1 cellular context compared by ENCODE assay signal in the genomic region with DNA sequence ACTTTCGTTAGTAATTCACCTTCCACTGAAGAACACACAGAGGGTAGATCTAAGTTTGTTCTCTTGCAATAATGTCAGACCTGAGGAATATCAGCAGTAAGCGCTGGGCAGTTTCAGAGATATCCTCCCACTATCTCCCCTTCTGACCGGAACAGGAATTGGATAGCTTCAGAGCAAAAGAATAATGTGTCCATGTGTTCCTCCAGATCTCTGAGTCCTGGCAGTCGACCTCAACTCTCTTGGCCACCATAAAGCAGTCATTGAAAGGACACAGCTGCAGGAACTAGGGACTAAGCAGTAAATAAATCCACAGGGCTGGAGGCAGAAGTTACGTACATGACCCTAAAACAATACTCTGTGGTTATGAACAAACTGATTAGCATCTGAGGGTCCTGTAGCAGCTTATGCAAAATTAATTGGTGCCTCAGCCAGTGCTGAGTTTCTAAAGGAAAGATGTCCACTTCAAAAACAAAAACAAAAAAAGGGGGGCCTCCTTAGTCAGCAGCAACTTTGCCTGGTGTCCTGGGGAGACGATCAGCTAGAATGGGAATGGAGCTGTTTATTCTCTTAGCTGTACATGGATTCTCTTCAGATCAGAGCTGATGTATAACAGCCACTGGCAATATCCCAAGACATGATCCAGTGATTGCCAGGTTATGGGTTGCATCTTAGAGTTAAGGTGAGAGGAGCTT.
TF ChIP-seq lines count a peak whose summit lies in the region.

No MANE protein-coding gene starts in this region.

TF ChIP-seq in K562, 482 proteins besides CTCF, POLR2A, EP300 and RAD21 (continued from another document and continues in another):
- TF ChIP-seq, protein P1, sequence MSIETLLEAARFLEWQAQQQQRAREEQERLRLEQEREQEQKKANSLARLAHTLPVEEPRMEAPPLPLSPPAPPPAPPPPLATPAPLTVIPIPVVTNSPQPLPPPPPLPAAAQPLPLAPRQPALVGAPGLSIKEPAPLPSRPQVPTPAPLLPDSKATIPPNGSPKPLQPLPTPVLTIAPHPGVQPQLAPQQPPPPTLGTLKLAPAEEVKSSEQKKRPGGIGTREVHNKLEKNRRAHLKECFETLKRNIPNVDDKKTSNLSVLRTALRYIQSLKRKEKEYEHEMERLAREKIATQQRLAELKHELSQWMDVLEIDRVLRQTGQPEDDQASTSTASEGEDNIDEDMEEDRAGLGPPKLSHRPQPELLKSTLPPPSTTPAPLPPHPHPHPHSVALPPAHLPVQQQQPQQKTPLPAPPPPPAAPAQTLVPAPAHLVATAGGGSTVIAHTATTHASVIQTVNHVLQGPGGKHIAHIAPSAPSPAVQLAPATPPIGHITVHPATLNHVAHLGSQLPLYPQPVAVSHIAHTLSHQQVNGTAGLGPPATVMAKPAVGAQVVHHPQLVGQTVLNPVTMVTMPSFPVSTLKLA (conservative IDR thresholded peaks at IDR 0.05) = 0 out of 4 replicates have a peak, but pooled peaks of 1 of the 2 experiments have one; percentile 35
- TF ChIP-seq POLR3A (IDR thresholded peaks at IDR 0.05; ENCODE audit: borderline replicate concordance, extremely low read depth, insufficient read depth, insufficient read length) (no peak), BACH1 (tag; IDR thresholded peaks at IDR 0.05) (peak; percentile 66; the same call in 1 of the 2 replicates), ESRRA (IDR thresholded peaks at IDR 0.05; ENCODE audit: borderline replicate concordance, low read depth) (peak; percentile 11; the same call in 1 of the 2 replicates), ZBTB1 (CRISPR knock-in tag; IDR thresholded peaks at IDR 0.05; ENCODE audit: borderline replicate concordance, low read depth) (no peak), PRPF4 (IDR thresholded peaks at IDR 0.05; ENCODE audit: insufficient read depth, low read depth, low read length, poor library complexity, severe bottlenecking) (no peak), RCOR1 (IDR thresholded peaks at IDR 0.05; ENCODE audit: borderline replicate concordance in 1 of 2, low read depth in 2 of 2, low read length in 2 of 2) (peak in 1 of 2 experiments; percentile 43; a peak in 1 of 4 replicates), ZNF696 (CRISPR knock-in tag; conservative IDR thresholded peaks at IDR 0.05) (no peak), RB1 (IDR thresholded peaks at IDR 0.05; ENCODE audit: low read depth) (no peak), FOXK2 (conservative IDR thresholded peaks at IDR 0.05 in 1 of 2, IDR thresholded peaks at IDR 0.05 in 1 of 2; ENCODE audit: low read depth in 2 of 2) (peak in 1 of 2 experiments; percentile 57; a peak in 2 of 4 replicates), HDAC2 (IDR thresholded peaks at IDR 0.05) (no peak; the same call in 1 of the 2 replicates), NFE2L1 (tag; IDR thresholded peaks at IDR 0.05; ENCODE audit: borderline replicate concordance, low read depth) (no peak), NUFIP1 (IDR thresholded peaks at IDR 0.05; ENCODE audit: partially characterized antibody) (peak; percentile 33), MTF1 (CRISPR knock-in tag; IDR thresholded peaks at IDR 0.05; ENCODE audit: borderline replicate concordance) (no peak), TAF7 (tag; IDR thresholded peaks at IDR 0.05) (0 out of 2 replicates have a peak, but pooled peaks have one; percentile 28), SRF (CRISPR knock-in tag; IDR thresholded peaks at IDR 0.05) (no peak), ILF3 (IDR thresholded peaks at IDR 0.05; ENCODE audit: borderline replicate concordance) (no peak), NCOA2 (IDR thresholded peaks at IDR 0.05; ENCODE audit: partially characterized antibody in 2 of 2) (no peak), ZNF263 (CRISPR knock-in tag; IDR thresholded peaks at IDR 0.05; ENCODE audit: borderline replicate concordance) (no peak), ILK (tag; IDR thresholded peaks at IDR 0.05; ENCODE audit: borderline replicate concordance, low read depth) (no peak), MYBL2 (IDR thresholded peaks at IDR 0.05; ENCODE audit: low read depth) (no peak), MYBL2 (CRISPR knock-in tag; IDR thresholded peaks at IDR 0.05; ENCODE audit: borderline replicate concordance) (no peak), EZH2 (IDR thresholded peaks at IDR 0.05; ENCODE audit: borderline replicate concordance, low read depth, low read length) (no peak), L3MBTL2 (IDR thresholded peaks at IDR 0.05) (peak; percentile 92), ZNF830 (CRISPR knock-in tag; IDR thresholded peaks at IDR 0.05) (no peak), FOXK1 (CRISPR knock-in tag; IDR thresholded peaks at IDR 0.05; ENCODE audit: borderline replicate concordance) (no peak), TAL1 (IDR thresholded peaks at IDR 0.05) (peak; percentile 33; the same call in 1 of the 2 replicates), FOXJ3 (CRISPR knock-in tag; IDR thresholded peaks at IDR 0.05) (no peak), BRCA1 (IDR thresholded peaks at IDR 0.05) (no peak), BRCA1 (CRISPR knock-in tag; IDR thresholded peaks at IDR 0.05) (no peak), NR2C2 (CRISPR knock-in tag; IDR thresholded peaks at IDR 0.05) (no peak), NR2C2 (tag; IDR thresholded peaks at IDR 0.05) (peak; percentile 57; the same call in 1 of the 2 replicates), PML (IDR thresholded peaks at IDR 0.05; ENCODE audit: low read length) (no peak), EWSR1 (IDR thresholded peaks at IDR 0.05; ENCODE audit: borderline replicate concordance, low read depth, partially characterized antibody) (no peak), PTBP1 (IDR thresholded peaks at IDR 0.05; ENCODE audit: low read depth, low read length) (no peak), DNMT1 (IDR thresholded peaks at IDR 0.05) (no peak), GATAD2A (IDR thresholded peaks at IDR 0.05) (no peak), TRIM24 (IDR thresholded peaks at IDR 0.05) (no peak), TCF7 (IDR thresholded peaks at IDR 0.05; ENCODE audit: borderline replicate concordance) (no peak)
- TF ChIP-seq, protein P2, sequence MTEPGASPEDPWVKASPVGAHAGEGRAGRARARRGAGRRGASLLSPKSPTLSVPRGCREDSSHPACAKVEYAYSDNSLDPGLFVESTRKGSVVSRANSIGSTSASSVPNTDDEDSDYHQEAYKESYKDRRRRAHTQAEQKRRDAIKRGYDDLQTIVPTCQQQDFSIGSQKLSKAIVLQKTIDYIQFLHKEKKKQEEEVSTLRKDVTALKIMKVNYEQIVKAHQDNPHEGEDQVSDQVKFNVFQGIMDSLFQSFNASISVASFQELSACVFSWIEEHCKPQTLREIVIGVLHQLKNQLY (CRISPR knock-in tag; conservative IDR thresholded peaks at IDR 0.05) = no peak
- TF ChIP-seq, protein P3, sequence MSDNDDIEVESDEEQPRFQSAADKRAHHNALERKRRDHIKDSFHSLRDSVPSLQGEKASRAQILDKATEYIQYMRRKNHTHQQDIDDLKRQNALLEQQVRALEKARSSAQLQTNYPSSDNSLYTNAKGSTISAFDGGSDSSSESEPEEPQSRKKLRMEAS (CRISPR knock-in tag; IDR thresholded peaks at IDR 0.05) = peak; percentile 33; the same call in 1 of the 2 replicates
- TF ChIP-seq, protein P4, sequence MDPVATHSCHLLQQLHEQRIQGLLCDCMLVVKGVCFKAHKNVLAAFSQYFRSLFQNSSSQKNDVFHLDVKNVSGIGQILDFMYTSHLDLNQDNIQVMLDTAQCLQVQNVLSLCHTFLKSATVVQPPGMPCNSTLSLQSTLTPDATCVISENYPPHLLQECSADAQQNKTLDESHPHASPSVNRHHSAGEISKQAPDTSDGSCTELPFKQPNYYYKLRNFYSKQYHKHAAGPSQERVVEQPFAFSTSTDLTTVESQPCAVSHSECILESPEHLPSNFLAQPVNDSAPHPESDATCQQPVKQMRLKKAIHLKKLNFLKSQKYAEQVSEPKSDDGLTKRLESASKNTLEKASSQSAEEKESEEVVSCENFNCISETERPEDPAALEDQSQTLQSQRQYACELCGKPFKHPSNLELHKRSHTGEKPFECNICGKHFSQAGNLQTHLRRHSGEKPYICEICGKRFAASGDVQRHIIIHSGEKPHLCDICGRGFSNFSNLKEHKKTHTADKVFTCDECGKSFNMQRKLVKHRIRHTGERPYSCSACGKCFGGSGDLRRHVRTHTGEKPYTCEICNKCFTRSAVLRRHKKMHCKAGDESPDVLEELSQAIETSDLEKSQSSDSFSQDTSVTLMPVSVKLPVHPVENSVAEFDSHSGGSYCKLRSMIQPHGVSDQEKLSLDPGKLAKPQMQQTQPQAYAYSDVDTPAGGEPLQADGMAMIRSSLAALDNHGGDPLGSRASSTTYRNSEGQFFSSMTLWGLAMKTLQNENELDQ (CRISPR knock-in tag; IDR thresholded peaks at IDR 0.05; ENCODE audit: borderline replicate concordance) = no peak
- TF ChIP-seq, protein P5, sequence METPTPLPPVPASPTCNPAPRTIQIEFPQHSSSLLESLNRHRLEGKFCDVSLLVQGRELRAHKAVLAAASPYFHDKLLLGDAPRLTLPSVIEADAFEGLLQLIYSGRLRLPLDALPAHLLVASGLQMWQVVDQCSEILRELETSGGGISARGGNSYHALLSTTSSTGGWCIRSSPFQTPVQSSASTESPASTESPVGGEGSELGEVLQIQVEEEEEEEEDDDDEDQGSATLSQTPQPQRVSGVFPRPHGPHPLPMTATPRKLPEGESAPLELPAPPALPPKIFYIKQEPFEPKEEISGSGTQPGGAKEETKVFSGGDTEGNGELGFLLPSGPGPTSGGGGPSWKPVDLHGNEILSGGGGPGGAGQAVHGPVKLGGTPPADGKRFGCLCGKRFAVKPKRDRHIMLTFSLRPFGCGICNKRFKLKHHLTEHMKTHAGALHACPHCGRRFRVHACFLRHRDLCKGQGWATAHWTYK (CRISPR knock-in tag; IDR thresholded peaks at IDR 0.05) = 0 out of 2 replicates have a peak, but pooled peaks have one; percentile 17
- TF ChIP-seq, protein P6, sequence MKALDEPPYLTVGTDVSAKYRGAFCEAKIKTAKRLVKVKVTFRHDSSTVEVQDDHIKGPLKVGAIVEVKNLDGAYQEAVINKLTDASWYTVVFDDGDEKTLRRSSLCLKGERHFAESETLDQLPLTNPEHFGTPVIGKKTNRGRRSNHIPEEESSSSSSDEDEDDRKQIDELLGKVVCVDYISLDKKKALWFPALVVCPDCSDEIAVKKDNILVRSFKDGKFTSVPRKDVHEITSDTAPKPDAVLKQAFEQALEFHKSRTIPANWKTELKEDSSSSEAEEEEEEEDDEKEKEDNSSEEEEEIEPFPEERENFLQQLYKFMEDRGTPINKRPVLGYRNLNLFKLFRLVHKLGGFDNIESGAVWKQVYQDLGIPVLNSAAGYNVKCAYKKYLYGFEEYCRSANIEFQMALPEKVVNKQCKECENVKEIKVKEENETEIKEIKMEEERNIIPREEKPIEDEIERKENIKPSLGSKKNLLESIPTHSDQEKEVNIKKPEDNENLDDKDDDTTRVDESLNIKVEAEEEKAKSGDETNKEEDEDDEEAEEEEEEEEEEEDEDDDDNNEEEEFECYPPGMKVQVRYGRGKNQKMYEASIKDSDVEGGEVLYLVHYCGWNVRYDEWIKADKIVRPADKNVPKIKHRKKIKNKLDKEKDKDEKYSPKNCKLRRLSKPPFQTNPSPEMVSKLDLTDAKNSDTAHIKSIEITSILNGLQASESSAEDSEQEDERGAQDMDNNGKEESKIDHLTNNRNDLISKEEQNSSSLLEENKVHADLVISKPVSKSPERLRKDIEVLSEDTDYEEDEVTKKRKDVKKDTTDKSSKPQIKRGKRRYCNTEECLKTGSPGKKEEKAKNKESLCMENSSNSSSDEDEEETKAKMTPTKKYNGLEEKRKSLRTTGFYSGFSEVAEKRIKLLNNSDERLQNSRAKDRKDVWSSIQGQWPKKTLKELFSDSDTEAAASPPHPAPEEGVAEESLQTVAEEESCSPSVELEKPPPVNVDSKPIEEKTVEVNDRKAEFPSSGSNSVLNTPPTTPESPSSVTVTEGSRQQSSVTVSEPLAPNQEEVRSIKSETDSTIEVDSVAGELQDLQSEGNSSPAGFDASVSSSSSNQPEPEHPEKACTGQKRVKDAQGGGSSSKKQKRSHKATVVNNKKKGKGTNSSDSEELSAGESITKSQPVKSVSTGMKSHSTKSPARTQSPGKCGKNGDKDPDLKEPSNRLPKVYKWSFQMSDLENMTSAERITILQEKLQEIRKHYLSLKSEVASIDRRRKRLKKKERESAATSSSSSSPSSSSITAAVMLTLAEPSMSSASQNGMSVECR (CRISPR knock-in tag; IDR thresholded peaks at IDR 0.05) = no peak
- TF ChIP-seq, protein P7, sequence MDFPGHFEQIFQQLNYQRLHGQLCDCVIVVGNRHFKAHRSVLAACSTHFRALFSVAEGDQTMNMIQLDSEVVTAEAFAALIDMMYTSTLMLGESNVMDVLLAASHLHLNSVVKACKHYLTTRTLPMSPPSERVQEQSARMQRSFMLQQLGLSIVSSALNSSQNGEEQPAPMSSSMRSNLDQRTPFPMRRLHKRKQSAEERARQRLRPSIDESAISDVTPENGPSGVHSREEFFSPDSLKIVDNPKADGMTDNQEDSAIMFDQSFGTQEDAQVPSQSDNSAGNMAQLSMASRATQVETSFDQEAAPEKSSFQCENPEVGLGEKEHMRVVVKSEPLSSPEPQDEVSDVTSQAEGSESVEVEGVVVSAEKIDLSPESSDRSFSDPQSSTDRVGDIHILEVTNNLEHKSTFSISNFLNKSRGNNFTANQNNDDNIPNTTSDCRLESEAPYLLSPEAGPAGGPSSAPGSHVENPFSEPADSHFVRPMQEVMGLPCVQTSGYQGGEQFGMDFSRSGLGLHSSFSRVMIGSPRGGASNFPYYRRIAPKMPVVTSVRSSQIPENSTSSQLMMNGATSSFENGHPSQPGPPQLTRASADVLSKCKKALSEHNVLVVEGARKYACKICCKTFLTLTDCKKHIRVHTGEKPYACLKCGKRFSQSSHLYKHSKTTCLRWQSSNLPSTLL (IDR thresholded peaks at IDR 0.05) = no peak
- TF ChIP-seq, protein P8, sequence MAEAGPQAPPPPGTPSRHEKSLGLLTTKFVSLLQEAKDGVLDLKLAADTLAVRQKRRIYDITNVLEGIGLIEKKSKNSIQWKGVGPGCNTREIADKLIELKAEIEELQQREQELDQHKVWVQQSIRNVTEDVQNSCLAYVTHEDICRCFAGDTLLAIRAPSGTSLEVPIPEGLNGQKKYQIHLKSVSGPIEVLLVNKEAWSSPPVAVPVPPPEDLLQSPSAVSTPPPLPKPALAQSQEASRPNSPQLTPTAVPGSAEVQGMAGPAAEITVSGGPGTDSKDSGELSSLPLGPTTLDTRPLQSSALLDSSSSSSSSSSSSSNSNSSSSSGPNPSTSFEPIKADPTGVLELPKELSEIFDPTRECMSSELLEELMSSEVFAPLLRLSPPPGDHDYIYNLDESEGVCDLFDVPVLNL (CRISPR knock-in tag; IDR thresholded peaks at IDR 0.05; ENCODE audit: low read depth) = no peak
- TF ChIP-seq, protein P9, sequence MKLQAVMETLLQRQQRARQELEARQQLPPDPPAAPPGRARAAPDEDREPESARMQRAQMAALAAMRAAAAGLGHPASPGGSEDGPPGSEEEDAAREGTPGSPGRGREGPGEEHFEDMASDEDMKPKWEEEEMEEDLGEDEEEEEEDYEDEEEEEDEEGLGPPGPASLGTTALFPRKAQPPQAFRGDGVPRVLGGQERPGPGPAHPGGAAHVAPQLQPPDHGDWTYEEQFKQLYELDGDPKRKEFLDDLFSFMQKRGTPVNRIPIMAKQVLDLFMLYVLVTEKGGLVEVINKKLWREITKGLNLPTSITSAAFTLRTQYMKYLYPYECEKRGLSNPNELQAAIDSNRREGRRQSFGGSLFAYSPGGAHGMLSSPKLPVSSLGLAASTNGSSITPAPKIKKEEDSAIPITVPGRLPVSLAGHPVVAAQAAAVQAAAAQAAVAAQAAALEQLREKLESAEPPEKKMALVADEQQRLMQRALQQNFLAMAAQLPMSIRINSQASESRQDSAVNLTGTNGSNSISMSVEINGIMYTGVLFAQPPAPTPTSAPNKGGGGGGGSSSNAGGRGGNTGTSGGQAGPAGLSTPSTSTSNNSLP (IDR thresholded peaks at IDR 0.05; ENCODE audit: borderline replicate concordance, low read depth, low read length) = 0 out of 2 replicates have a peak, but pooled peaks have one; percentile 47
